28 cellular contexts compared by ENCODE assay signal in genomic region chr17:76095943-76096342, GRCh38. TPM values are rescaled to one million over a fixed set of nuclear protein-coding genes. Genes with fewer than 3 reads are reported as not detected.
A peak's percentile ranks its signal among the peaks of the same experiment; 100 is the strongest.
DNase-seq lines count a peak whose midpoint lies in the region; ATAC-seq, FAIRE-seq and TF ChIP-seq lines count a peak whose summit lies in the region.
"Had no signal": no experiment of that assay in that cellular context is flagged by ENCODE, and none has a peak within 500 bp of the region (broad histone marks: within the 10 kb centered on the region; RNA-seq: fewer than 3 reads in every experiment).

No MANE protein-coding gene starts in this region.

- no peak overlapping the region for H3K27ac ChIP-seq in lower lobe of right lung
- H3K27ac ChIP-seq in endodermal cell (ENCODE audit: low read depth, low read length) = no peak overlapping the region
- H3K27ac ChIP-seq: 22Rv1, C4-2B, HL-60, RWPE1 had no signal

- H3K27me3 Mint-ChIP-seq in activated T-cell treated with anti-CD3 and anti-CD28 coated beads, Interleukin-2, amount 50 U/mL, for 24 hours = no peaks in the 10 kb centered on the region
- no peaks in the 10 kb centered on the region for H3K27me3 Mint-ChIP-seq in activated T-cell treated with anti-CD3 and anti-CD28 coated beads, Interleukin-2, amount 50 U/mL, for 4 hours (ENCODE audit: low read depth)
- H3K27me3 Mint-ChIP-seq in HFFc6 (ENCODE audit: insufficient read depth) (no peaks in the 10 kb centered on the region), endodermal cell (ENCODE audit: insufficient read depth) (no peaks in the 10 kb centered on the region)
- H3K27me3 Mint-ChIP-seq: B cell; CD8-positive, alpha-beta memory T cell; IgD-negative memory B cell had no signal

- H3K36me3 ChIP-seq in lower lobe of right lung = peaks cover 99% of the 10 kb centered on the region
- H3K36me3 ChIP-seq in endodermal cell (ENCODE audit: control insufficient read depth, insufficient read depth, low read length) = peaks cover 80% of the 10 kb centered on the region

- FAIRE-seq in frontal cortex (lab: Jason Lieb, UNC) = no peak
- FAIRE-seq: GM12892, H54 had no signal

- peak overlapping the region; percentile 11 for H3K27ac Mint-ChIP-seq in activated T-cell treated with anti-CD3 and anti-CD28 coated beads, Interleukin-2, amount 50 U/mL, for 24 hours
- H3K27ac Mint-ChIP-seq in HFFc6 (peak overlapping the region; percentile 80), endodermal cell (no peak overlapping the region)
- H3K27ac Mint-ChIP-seq: B cell, IgD-negative memory B cell had no signal

- H3K4me1 ChIP-seq in lower lobe of right lung = no peaks in the 10 kb centered on the region
- H3K4me1 ChIP-seq in endodermal cell (ENCODE audit: control insufficient read depth, insufficient read depth, low read length) = no peaks in the 10 kb centered on the region

- no peaks in the 10 kb centered on the region for H3K27me3 ChIP-seq in lower lobe of right lung (ENCODE audit: low read depth)
- H3K27me3 ChIP-seq in endodermal cell (ENCODE audit: control insufficient read depth, insufficient read depth, low read length, poor library complexity, severe bottlenecking) = no peaks in the 10 kb centered on the region

- no peaks in the 10 kb centered on the region for H3K9me3 Mint-ChIP-seq in activated T-cell treated with anti-CD3 and anti-CD28 coated beads, Interleukin-2, amount 50 U/mL, for 24 hours
- H3K9me3 Mint-ChIP-seq in activated T-cell treated with anti-CD3 and anti-CD28 coated beads, Interleukin-2, amount 50 U/mL, for 4 hours = no peaks in the 10 kb centered on the region
- H3K9me3 Mint-ChIP-seq in HFFc6 (no peaks in the 10 kb centered on the region), endodermal cell (no peaks in the 10 kb centered on the region)
- H3K9me3 Mint-ChIP-seq: CD8-positive, alpha-beta memory T cell; IgD-negative memory B cell had no signal

- H3K4me3 ChIP-seq in lower lobe of right lung = no peak overlapping the region
- H3K4me3 ChIP-seq in endodermal cell (ENCODE audit: low read length) = no peak overlapping the region

- no peak overlapping the region for H3K9ac ChIP-seq in endodermal cell (ENCODE audit: extremely low read depth, low read length, poor library complexity, severe bottlenecking)

- intact Hi-C loops in lower lobe of right lung (cut with DNase I) = no loop called here

- H3K4me3 Mint-ChIP-seq in activated T-cell treated with anti-CD3 and anti-CD28 coated beads, Interleukin-2, amount 50 U/mL, for 24 hours = no peak overlapping the region
- H3K4me3 Mint-ChIP-seq in activated T-cell treated with anti-CD3 and anti-CD28 coated beads, Interleukin-2, amount 50 U/mL, for 4 hours = no peak overlapping the region
- H3K4me3 Mint-ChIP-seq in HFFc6 = no peak overlapping the region
- H3K4me3 Mint-ChIP-seq in endodermal cell = no peak overlapping the region
- H3K4me3 Mint-ChIP-seq: B cell, IgD-negative memory B cell had no signal

- ATAC-seq in activated T-cell treated with anti-CD3 and anti-CD28 coated beads, Interleukin-2, amount 50 U/mL, for 4 hours = no peak
- no peak for ATAC-seq in lower lobe of right lung
- ATAC-seq: Panc1 had no signal

- H3K9me3 ChIP-seq in lower lobe of right lung (no peaks in the 10 kb centered on the region), endodermal cell (ENCODE audit: control insufficient read depth, low read length) (no peaks in the 10 kb centered on the region)

- no peak for DNase-seq in activated T-cell treated with anti-CD3 and anti-CD28 coated beads, Interleukin-2, amount 50 U/mL, for 24 hours
- DNase-seq in activated T-cell treated with anti-CD3 and anti-CD28 coated beads, Interleukin-2, amount 50 U/mL, for 4 hours = no peak
- DNase-seq in HFFc6 = no peak
- peak; percentile 34 for DNase-seq in lower lobe of right lung
- DNase-seq in frontal cortex (ENCODE audit: low spot score in 2 of 2) = no peak
- DNase-seq in endodermal cell = no peak
- no peak for DNase-seq in central memory CD4-positive, alpha-beta T cell
- DNase-seq: CD8-positive, alpha-beta memory T cell; DMS79 treated with DMSO at 0.1 percent for 48 hours; GF-D8; NCI-H1048; NCI-H1417; NCI-H187; NCI-H2081 treated with DMSO at 0.1 percent for 48 hours; NCI-H2171; NCI-H226; NCI-H510A; NCI-H69; SHP77 had no signal

- peaks cover 3% of the 10 kb centered on the region for H3K4me1 Mint-ChIP-seq in activated T-cell treated with anti-CD3 and anti-CD28 coated beads, Interleukin-2, amount 50 U/mL, for 24 hours (ENCODE audit: low read depth)
- peaks cover 6% of the 10 kb centered on the region for H3K4me1 Mint-ChIP-seq in activated T-cell treated with anti-CD3 and anti-CD28 coated beads, Interleukin-2, amount 50 U/mL, for 4 hours (ENCODE audit: low read depth)
- H3K4me1 Mint-ChIP-seq in HFFc6 (ENCODE audit: low read depth) (peaks cover 16% of the 10 kb centered on the region), endodermal cell (no peaks in the 10 kb centered on the region)

- WGBS in endodermal cell (ENCODE audit: insufficient coverage in 1 of 2, insufficient read length in 1 of 2), 2 experiments = 92 to 93% methylated on average over 13 of the region's 13 CpGs

- TF ChIP-seq CTCF in HFFc6 (IDR thresholded peaks at IDR 0.05) (no peak), lower lobe of right lung (IDR thresholded peaks at IDR 0.05) (no peak), endodermal cell (conservative IDR thresholded peaks at IDR 0.05) (no peak)

- H3K36me3 Mint-ChIP-seq in activated T-cell treated with anti-CD3 and anti-CD28 coated beads, Interleukin-2, amount 50 U/mL, for 24 hours (ENCODE audit: low read depth) = peaks cover 79% of the 10 kb centered on the region
- peaks cover 30% of the 10 kb centered on the region for H3K36me3 Mint-ChIP-seq in activated T-cell treated with anti-CD3 and anti-CD28 coated beads, Interleukin-2, amount 50 U/mL, for 4 hours (ENCODE audit: insufficient read depth)
- H3K36me3 Mint-ChIP-seq in HFFc6 (ENCODE audit: low read depth) (peaks cover 26% of the 10 kb centered on the region), endodermal cell (ENCODE audit: low read depth) (peaks cover 70% of the 10 kb centered on the region)

RNA-seq across cellular contexts. Expression of gene EXOC7, which starts 7.6 kb away (rescaled TPM):
- 100 to 1,000 TPM in 1 of 3 donors, 10 to 100 TPM in 2; 89.9 to 106 (median 91.0) TPM for total RNA-seq in activated T-cell treated with anti-CD3 and anti-CD28 coated beads, Interleukin-2, amount 50 U/mL, for 4 hours
- total RNA-seq in HFFc6 (2021; fragmentation: NEBNext Ultra II Directional; extraction: Animal tissue kit (Norgen Biotek cat#: 25700)) = 100 to 1,000 TPM; 134 to 157 (median 144) TPM
- total RNA-seq in lower lobe of right lung (118 TPM), frontal cortex (112 TPM), endodermal cell (100 to 1,000 TPM; 159 to 187 TPM)
- 83.1 TPM for polyA plus RNA-seq in endodermal cell (2013, experiment 1 of 2)
- polyA plus RNA-seq in endodermal cell (2013, experiment 2 of 2) = 82.3 TPM

RNA-seq across cellular contexts. Expression of gene ZACN, which starts 17.0 kb away (rescaled TPM):
- total RNA-seq in activated T-cell treated with anti-CD3 and anti-CD28 coated beads, Interleukin-2, amount 50 U/mL, for 4 hours = 1 to 10 TPM; 4.9 to 9.7 (median 8.1) TPM
- under 1 TPM in 2 of 6 experiments, not detected in 4; 0.23 to 0.26 TPM for total RNA-seq in HFFc6 (2021; fragmentation: NEBNext Ultra II Directional; extraction: Animal tissue kit (Norgen Biotek cat#: 25700))
- total RNA-seq in lower lobe of right lung (not detected), frontal cortex (not detected), endodermal cell (under 1 TPM in 1 of 2 donors, not detected in 1; 0.09 TPM)
- polyA plus RNA-seq in endodermal cell (2013, experiment 1 of 2) = not detected
- not detected for polyA plus RNA-seq in endodermal cell (2013, experiment 2 of 2)

RNA-seq across cellular contexts. Expression of gene GALR2, which starts 21.4 kb away (rescaled TPM):
- 10 to 100 TPM in 2 of 3 donors, 1 to 10 TPM in 1; 6.1 to 12.6 (median 10.2) TPM for total RNA-seq in activated T-cell treated with anti-CD3 and anti-CD28 coated beads, Interleukin-2, amount 50 U/mL, for 4 hours
- under 1 TPM in 5 of 6 experiments, not detected in 1; 0.14 to 0.33 (median 0.15) TPM for total RNA-seq in HFFc6 (2021; fragmentation: NEBNext Ultra II Directional; extraction: Animal tissue kit (Norgen Biotek cat#: 25700))
- total RNA-seq in lower lobe of right lung (not detected), frontal cortex (not detected), endodermal cell (not detected)
- not detected for polyA plus RNA-seq in endodermal cell (2013, experiment 1 of 2)
- polyA plus RNA-seq in endodermal cell (2013, experiment 2 of 2) = not detected
- polyA plus RNA-seq: CD8-positive, alpha-beta memory T cell had no signal

RNA-seq across cellular contexts. Expression of gene SRP68, which starts 23.6 kb away (rescaled TPM):
- total RNA-seq in activated T-cell treated with anti-CD3 and anti-CD28 coated beads, Interleukin-2, amount 50 U/mL, for 4 hours = 100 to 1,000 TPM in 2 of 3 donors, 10 to 100 TPM in 1; 88.4 to 114 (median 105) TPM
- 100 to 1,000 TPM in 3 of 6 experiments, 10 to 100 TPM in 3; 95.3 to 104 (median 100.0) TPM for total RNA-seq in HFFc6 (2021; fragmentation: NEBNext Ultra II Directional; extraction: Animal tissue kit (Norgen Biotek cat#: 25700))
- 65.0 TPM for total RNA-seq in lower lobe of right lung
- total RNA-seq in frontal cortex = 16.7 TPM
- total RNA-seq in endodermal cell = 10 to 100 TPM; 73.9 to 78.0 TPM
- polyA plus RNA-seq in endodermal cell (2013, experiment 1 of 2) = 63.0 TPM
- polyA plus RNA-seq in endodermal cell (2013, experiment 2 of 2) = 58.3 TPM

RNA-seq across cellular contexts. Expression of gene FOXJ1, which starts 45.1 kb away (rescaled TPM):
- total RNA-seq in activated T-cell treated with anti-CD3 and anti-CD28 coated beads, Interleukin-2, amount 50 U/mL, for 4 hours = 1 to 10 TPM in 2 of 3 donors, under 1 TPM in 1; 0.71 to 2.8 (median 1.8) TPM
- total RNA-seq in HFFc6 (2021; fragmentation: NEBNext Ultra II Directional; extraction: Animal tissue kit (Norgen Biotek cat#: 25700)) = not detected
- total RNA-seq in lower lobe of right lung (21.5 TPM), frontal cortex (0.82 TPM), endodermal cell (10 to 100 TPM; 17.8 to 23.6 TPM)
- polyA plus RNA-seq in endodermal cell (2013, experiment 1 of 2) = 12.3 TPM
- 12.8 TPM for polyA plus RNA-seq in endodermal cell (2013, experiment 2 of 2)
- polyA plus RNA-seq: IgD-negative memory B cell had no signal
